Comparison of ENCODE assay signal across 26 cellular contexts in the genomic region with DNA sequence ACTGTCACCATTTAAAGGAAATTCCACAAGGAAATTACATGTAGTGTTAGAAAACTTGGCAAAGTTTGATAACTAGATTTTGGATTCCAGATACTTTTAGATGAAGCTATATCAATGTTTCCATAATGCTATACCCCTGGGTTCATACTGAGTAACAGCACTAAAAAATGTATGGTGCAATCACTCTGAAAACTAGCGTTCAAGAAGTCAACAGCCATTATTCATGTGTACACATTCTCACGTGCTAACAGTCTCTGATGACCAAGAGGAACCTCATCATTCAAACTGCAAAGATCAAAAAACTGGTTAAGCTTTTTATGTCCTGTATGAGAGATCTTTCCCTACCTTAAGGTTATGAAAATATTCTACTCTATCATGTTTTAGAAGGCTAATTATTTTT.
DNase-seq lines count a peak whose midpoint lies in the region; ATAC-seq, FAIRE-seq and TF ChIP-seq lines count a peak whose summit lies in the region.
"Had no signal": no experiment of that assay in that cellular context is flagged by ENCODE, and none has a peak within 500 bp of the region (broad histone marks: within the 10 kb centered on the region; RNA-seq: fewer than 3 reads in every experiment).

No MANE protein-coding gene starts in this region.

- no peak for ATAC-seq in GM18520 (IDR thresholded peaks at IDR 0.05; ENCODE audit: unreplicated experiment)
- ATAC-seq: A549; CD8-positive, alpha-beta T cell had no signal

- peak; percentile 12 for FAIRE-seq in GM18507 (lab: Jason Lieb, UNC)
- FAIRE-seq: A549, GM12891, H54 had no signal

- TF ChIP-seq CTCF in fibroblast of pulmonary artery (IDR thresholded peaks at IDR 0.05; ENCODE audit: low read length, missing control alignments) = no peak

- DNase-seq in GM18507 (ENCODE audit: extremely low spot score, insufficient read length, low read depth) = no peak
- peak; percentile 4 for DNase-seq in MV-4-11 (lab: John Stamatoyannopoulos, UW)
- DNase-seq in amniotic epithelial cell (ENCODE audit: low read depth) = peak; percentile 13
- peak; percentile 8 for DNase-seq in fibroblast of pulmonary artery (ENCODE audit: low read depth)
- DNase-seq in NCI-H2196 treated with DMSO at 0.1 percent for 48 hours (lab: John Stamatoyannopoulos, UW; ENCODE audit: unreplicated experiment) = no peak
- DNase-seq in DMS153 treated with DMSO at 0.1 percent for 48 hours (lab: John Stamatoyannopoulos, UW; ENCODE audit: unreplicated experiment) = no peak
- DNase-seq: C1 segment of cervical spinal cord; Caco-2; CD8-positive, alpha-beta T cell; DMS 273 treated with DMSO at 0.1 percent for 48 hours; DMS79 treated with DMSO at 0.1 percent for 48 hours; GF-D8; KBM-7; NCI-H1092 treated with DMSO at 0.1 percent for 48 hours; NCI-H1436; NCI-H187 treated with DMSO at 0.1 percent for 48 hours; NCI-H2171 treated with DMSO at 0.1 percent for 48 hours; NCI-H524; NCI-H774; OCI-M1; SK-N-SH; SW 1271 had no signal

- no peak overlapping the region for H3K4me3 ChIP-seq in fibroblast of pulmonary artery (replicated peaks; ENCODE audit: low read depth, low read length)
- H3K4me3 ChIP-seq: A549 had no signal

Comparison
In these comparisons a context has a peak if more than half of its experiments do, and no peak if none do; other contexts are left out.
1. DNase-seq: peak in MV-4-11 (single experiment), amniotic epithelial cell (single experiment) and fibroblast of pulmonary artery (single experiment); none in GM18507 (single experiment), NCI-H2196 treated with DMSO at 0.1 percent for 48 hours (single experiment) and DMS153 treated with DMSO at 0.1 percent for 48 hours (single experiment).